In genomic region chr18:77106331-77106730, GRCh38 we compare ENCODE assay signal across 10 cellular contexts. TPM values are rescaled to one million over a fixed set of nuclear protein-coding genes. Genes with fewer than 3 reads are reported as not detected.
DNase-seq lines count a peak whose midpoint lies in the region; ATAC-seq, FAIRE-seq and TF ChIP-seq lines count a peak whose summit lies in the region.
"Had no signal": no experiment of that assay in that cellular context is flagged by ENCODE, and none has a peak within 500 bp of the region (broad histone marks: within the 10 kb centered on the region; RNA-seq: fewer than 3 reads in every experiment).

No MANE protein-coding gene starts in this region.

- peaks cover 3% of the 10 kb centered on the region for H3K9me3 Mint-ChIP-seq in stimulated activated effector memory CD8-positive, alpha-beta T cell treated with anti-CD3 and anti-CD28 coated beads, Interleukin-12 subunit alpha, Interleukin-12 subunit beta, amount 100 ng/mL, for 72 hours
- H3K9me3 Mint-ChIP-seq: neural crest cell had no signal

- H3K4me3 Mint-ChIP-seq in stimulated activated effector memory CD8-positive, alpha-beta T cell treated with anti-CD3 and anti-CD28 coated beads, Interleukin-12 subunit alpha, Interleukin-12 subunit beta, amount 100 ng/mL, for 72 hours: peak overlapping the region; percentile 59
- H3K4me3 Mint-ChIP-seq: neural crest cell had no signal

- no peak for FAIRE-seq in kidney (lab: Jason Lieb, UNC)

- no peak overlapping the region for H3K27ac ChIP-seq in kidney (ENCODE audit: low read depth in 2 of 2, low read length in 2 of 2)

- H3K9ac ChIP-seq in kidney (ENCODE audit: low read length in 2 of 2): peak overlapping the region in 1 of 2 donors; percentile 1

- H3K9me3 ChIP-seq in kidney (ENCODE audit: control insufficient read depth in 1 of 2, low read length in 2 of 2): no peaks in the 10 kb centered on the region
- H3K9me3 ChIP-seq: colonic mucosa had no signal

- intact Hi-C loops in kidney (cut with DNase I): no loop called here

- H3K4me1 Mint-ChIP-seq in stimulated activated effector memory CD8-positive, alpha-beta T cell treated with anti-CD3 and anti-CD28 coated beads, Interleukin-12 subunit alpha, Interleukin-12 subunit beta, amount 100 ng/mL, for 72 hours: peaks cover 88% of the 10 kb centered on the region

- DNase-seq in MV-4-11 (lab: John Stamatoyannopoulos, UW): peak; percentile 52
- DNase-seq in activated CD8-positive, alpha-beta memory T cell treated with anti-CD3 and anti-CD28 coated beads, Interleukin-2, amount 50 U/mL, for 1 hour (ENCODE audit: extremely low read depth): peak; percentile 81
- DNase-seq in kidney: peak; percentile 74
- DNase-seq in stimulated activated effector memory CD8-positive, alpha-beta T cell treated with anti-CD3 and anti-CD28 coated beads, Interleukin-12 subunit alpha, Interleukin-12 subunit beta, amount 100 ng/mL, for 72 hours (ENCODE audit: low spot score in 2 of 2): peak; percentile 29 to 75
- DNase-seq in hypothalamus (lab: John Stamatoyannopoulos, UW): no peak
- no peak for DNase-seq in foreskin melanocyte
- DNase-seq in left lobe of liver (ENCODE audit: low spot score): no peak
- DNase-seq in HK-2 (ENCODE audit: unreplicated experiment): no peak
- DNase-seq: colonic mucosa had no signal

- peak overlapping the region; percentile 75 for H3K27ac Mint-ChIP-seq in stimulated activated effector memory CD8-positive, alpha-beta T cell treated with anti-CD3 and anti-CD28 coated beads, Interleukin-12 subunit alpha, Interleukin-12 subunit beta, amount 100 ng/mL, for 72 hours

- no peak overlapping the region for H3K4me3 ChIP-seq in kidney (ENCODE audit: low read length in 2 of 2)
- H3K4me3 ChIP-seq: colonic mucosa had no signal

- no peak for TF ChIP-seq CTCF in kidney (IDR thresholded peaks at IDR 0.05; ENCODE audit: borderline replicate concordance, extremely low read depth, insufficient read depth)

- H3K36me3 ChIP-seq in kidney (ENCODE audit: control insufficient read depth in 1 of 2, insufficient read depth in 2 of 2, low read length in 2 of 2): no peaks in the 10 kb centered on the region
- H3K36me3 ChIP-seq: colonic mucosa had no signal

- peaks cover 38 to 54% of the 10 kb centered on the region in 2 donors for H3K4me1 ChIP-seq in kidney (ENCODE audit: control insufficient read depth in 1 of 2, insufficient read depth in 1 of 2, low read depth in 1 of 2, low read length in 2 of 2)
- H3K4me1 ChIP-seq: colonic mucosa had no signal

- ATAC-seq in stimulated activated effector memory CD8-positive, alpha-beta T cell treated with anti-CD3 and anti-CD28 coated beads, Interleukin-12 subunit alpha, Interleukin-12 subunit beta, amount 100 ng/mL, for 72 hours: no peak
- no peak for ATAC-seq in left lobe of liver

- peaks cover 74% of the 10 kb centered on the region for H3K36me3 Mint-ChIP-seq in stimulated activated effector memory CD8-positive, alpha-beta T cell treated with anti-CD3 and anti-CD28 coated beads, Interleukin-12 subunit alpha, Interleukin-12 subunit beta, amount 100 ng/mL, for 72 hours

RNA-seq across cellular contexts. Expression of gene MBP, which starts 26.3 kb away (rescaled TPM):
- total RNA-seq in kidney (61.2 TPM), left lobe of liver (24.1 TPM)
- 15.1 TPM for polyA plus RNA-seq in kidney (ENCODE audit: insufficient read depth, low read depth, low replicate concordance)

Comparison
In these comparisons a context has a peak if more than half of its experiments do, and no peak if none do; other contexts are left out.
1. DNase-seq: peak in MV-4-11 (single experiment), activated CD8-positive, alpha-beta memory T cell treated with anti-CD3 and anti-CD28 coated beads, Interleukin-2, amount 50 U/mL, for 1 hour (single experiment), kidney (single experiment) and stimulated activated effector memory CD8-positive, alpha-beta T cell treated with anti-CD3 and anti-CD28 coated beads, Interleukin-12 subunit alpha, Interleukin-12 subunit beta, amount 100 ng/mL, for 72 hours (2 of 2); none in hypothalamus (0 of 51), foreskin melanocyte (single experiment), left lobe of liver (single experiment) and HK-2 (single experiment).